Comparison of ENCODE assay signal across 8 cellular contexts in the genomic region with DNA sequence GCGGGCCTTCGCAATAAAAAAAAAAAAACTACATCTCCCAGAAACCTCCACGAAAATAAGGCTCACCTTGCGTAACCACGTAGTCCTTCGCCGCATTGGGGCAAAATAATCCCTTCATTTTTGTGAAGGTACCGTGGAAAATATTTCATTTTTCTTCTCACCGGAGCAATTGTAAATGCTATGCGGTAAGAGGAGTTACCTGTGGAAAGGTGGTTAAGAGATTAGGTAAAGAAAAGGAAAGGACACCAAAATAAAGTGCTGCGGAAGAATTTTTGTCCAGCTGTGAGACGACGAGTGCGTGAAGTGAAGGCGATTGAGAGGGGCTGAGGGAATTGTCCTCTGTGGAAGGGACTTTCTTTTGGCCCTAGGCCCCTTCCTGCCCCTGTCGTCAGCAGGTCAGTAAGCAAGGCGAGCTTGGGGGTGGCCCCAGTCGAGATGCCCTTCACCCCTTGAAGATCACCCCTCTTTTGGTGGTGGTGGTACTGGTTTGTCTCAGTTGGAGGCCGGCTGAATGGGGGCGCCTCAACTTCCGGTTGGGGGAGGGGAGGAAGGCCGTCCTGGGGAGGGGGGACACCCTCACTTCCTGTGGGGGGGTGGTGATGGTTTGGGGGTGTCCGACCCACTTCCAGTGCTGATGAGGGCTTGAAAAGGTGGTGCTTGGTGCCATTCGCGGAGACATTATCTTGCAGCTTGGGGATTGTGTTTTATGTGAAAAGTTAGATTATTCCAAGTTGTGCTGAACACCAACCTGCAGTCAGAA. TPM values are rescaled to one million over a fixed set of nuclear protein-coding genes. Genes with fewer than 3 reads are reported as not detected.
A peak's percentile ranks its signal among the peaks of the same experiment; 100 is the strongest.
DNase-seq lines count a peak whose midpoint lies in the region; ATAC-seq and TF ChIP-seq lines count a peak whose summit lies in the region.

A gene (plus strand): TSS at position 279 of the 760 bp plus-strand sequence. CDS start 37,520 bp downstream, outside the sequence.

- no peaks in the 10 kb centered on the region for H3K9me3 ChIP-seq in right atrium auricular region
- no peaks in the 10 kb centered on the region for H3K9me3 ChIP-seq in vagina

- peaks cover 30% of the 10 kb centered on the region for H3K4me1 Mint-ChIP-seq in T-helper 1 cell treated with Interleukin-12 subunit alpha and Interleukin-12 subunit beta and Interleukin-4 antibody, amounts not matched to agents 30 μg/mL and 1 μg/mL, for 36 hours (ENCODE audit: low read depth)

- H3K27me3 Mint-ChIP-seq in T-helper 1 cell treated with Interleukin-12 subunit alpha and Interleukin-12 subunit beta and Interleukin-4 antibody, amounts not matched to agents 30 μg/mL and 1 μg/mL, for 36 hours (ENCODE audit: low read depth) = peaks cover 5% of the 10 kb centered on the region

- H3K4me1 ChIP-seq in right atrium auricular region (peaks cover 0 to 51% of the 10 kb centered on the region in 2 donors), vagina (peaks cover 44% of the 10 kb centered on the region)

- H3K27me3 ChIP-seq in right atrium auricular region = no peaks in the 10 kb centered on the region
- no peaks in the 10 kb centered on the region for H3K27me3 ChIP-seq in vagina

- H3K9me3 Mint-ChIP-seq in T-helper 1 cell treated with Interleukin-12 subunit alpha and Interleukin-12 subunit beta and Interleukin-4 antibody, amounts not matched to agents 30 μg/mL and 1 μg/mL, for 36 hours = no peaks in the 10 kb centered on the region

- peak; percentile 86 for DNase-seq in GM12865 (ENCODE audit: low read depth)
- DNase-seq in NCI-H1417 treated with DMSO at 0.1 percent for 48 hours (lab: John Stamatoyannopoulos, UW) = peak; percentile 95
- peak in 51 of 56 donors; percentile 9 to 79 (median 49) for DNase-seq in amygdala (lab: John Stamatoyannopoulos, UW)
- no peak for DNase-seq in right atrium auricular region (ENCODE audit: low spot score)
- peak; percentile 46 for DNase-seq in pulmonary artery endothelial cell (ENCODE audit: low read depth, low spot score)
- DNase-seq in vagina (ENCODE audit: extremely low spot score in 2 of 2) = peak in 1 of 2 donors; percentile 92

- peak within 1 kb of the TSS; percentile 95 to 98 for H3K27ac ChIP-seq in right atrium auricular region
- H3K27ac ChIP-seq in vagina = peak within 1 kb of the TSS; percentile 96

- TF ChIP-seq POLR2A in vagina (IDR thresholded peaks at IDR 0.05) = peak in 1 of 2 donors; percentile 8

- TF ChIP-seq CTCF in GM12865 (IDR thresholded peaks at IDR 0.05; ENCODE audit: insufficient read depth, low read depth, low read length, missing control alignments) = no peak
- no peak for TF ChIP-seq CTCF in right atrium auricular region (IDR thresholded peaks at IDR 0.05)
- no peak for TF ChIP-seq CTCF in vagina (IDR thresholded peaks at IDR 0.05)

- H3K4me3 ChIP-seq in GM12865 (ENCODE audit: low read depth, low read length) (peak within 1 kb of the TSS; percentile 87), right atrium auricular region (peak within 1 kb of the TSS; percentile 78 to 96), vagina (peak within 1 kb of the TSS; percentile 78 to 95)

- peaks cover 11% of the 10 kb centered on the region for H3K36me3 Mint-ChIP-seq in T-helper 1 cell treated with Interleukin-12 subunit alpha and Interleukin-12 subunit beta and Interleukin-4 antibody, amounts not matched to agents 30 μg/mL and 1 μg/mL, for 36 hours (ENCODE audit: low read depth)

- peak within 1 kb of the TSS; percentile 99 for H3K27ac Mint-ChIP-seq in T-helper 1 cell treated with Interleukin-12 subunit alpha and Interleukin-12 subunit beta and Interleukin-4 antibody, amounts not matched to agents 30 μg/mL and 1 μg/mL, for 36 hours

- peak; percentile 42 for ATAC-seq in HG02759 (IDR thresholded peaks at IDR 0.05; ENCODE audit: unreplicated experiment)

- intact Hi-C loops in vagina (cut with DNase I) = no loop called here

- peak within 1 kb of the TSS; percentile 99 for H3K4me3 Mint-ChIP-seq in T-helper 1 cell treated with Interleukin-12 subunit alpha and Interleukin-12 subunit beta and Interleukin-4 antibody, amounts not matched to agents 30 μg/mL and 1 μg/mL, for 36 hours

- no peaks in the 10 kb centered on the region for H3K36me3 ChIP-seq in right atrium auricular region
- no peaks in the 10 kb centered on the region for H3K36me3 ChIP-seq in vagina

RNA-seq across cellular contexts. Expression of the gene that starts here (rescaled TPM):
- total RNA-seq in right atrium auricular region (10 to 100 TPM; 30.9 to 34.7 TPM), pulmonary artery endothelial cell (30.2 and 35.4 TPM in 2 replicates), vagina (49.4 TPM)
